In the genomic region with DNA sequence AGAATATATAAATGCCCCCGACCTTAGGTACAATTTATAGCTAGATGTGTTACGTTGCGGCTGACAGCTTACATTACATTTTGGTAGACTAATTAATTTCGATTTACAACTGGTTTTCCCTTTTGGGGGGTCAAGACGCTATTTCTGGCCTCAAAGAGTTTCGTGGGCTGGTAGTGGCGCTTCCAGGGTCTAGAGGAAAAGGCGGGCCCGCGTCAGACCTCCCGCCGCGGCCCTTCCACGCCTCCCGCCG, we compare ENCODE assay signal across 8 cellular contexts. TPM values are rescaled to one million over a fixed set of nuclear protein-coding genes. Genes with fewer than 3 reads are reported as not detected.
DNase-seq lines count a peak whose midpoint lies in the region; ATAC-seq and TF ChIP-seq lines count a peak whose summit lies in the region.

No MANE protein-coding gene starts in this region.

- H3K4me1 ChIP-seq in cardiac muscle cell (ENCODE audit: low read depth) (peaks cover 12% of the 10 kb centered on the region), urinary bladder (ENCODE audit: insufficient read depth) (peaks cover 3% of the 10 kb centered on the region)

- no peak for DNase-seq in cardiac muscle cell (ENCODE audit: low read depth in 1 of 2, low spot score in 1 of 2)
- DNase-seq in left ventricle myocardium superior = no peak
- no peak for DNase-seq in astrocyte of the spinal cord (ENCODE audit: low read depth, low spot score)
- peak in 1 of 2 donors; percentile 17 for DNase-seq in memory B cell (ENCODE audit: low spot score in 2 of 2)
- no peak for DNase-seq in NCI-H1436 treated with DMSO at 0.1 percent for 48 hours (lab: John Stamatoyannopoulos, UW)
- no peak for DNase-seq in EL
- DNase-seq in NCI-H82 (lab: John Stamatoyannopoulos, UW) = no peak

- H3K4me3 ChIP-seq in cardiac muscle cell (peak overlapping the region; percentile 96), astrocyte of the spinal cord (ENCODE audit: low read depth, low read length) (peak overlapping the region; percentile 77), urinary bladder (ENCODE audit: low read depth, low read length) (peak overlapping the region; percentile 87)

- TF ChIP-seq CTCF in cardiac muscle cell (IDR thresholded peaks at IDR 0.05; ENCODE audit: low read depth, low read length) (no peak), astrocyte of the spinal cord (IDR thresholded peaks at IDR 0.05; ENCODE audit: low read depth, low read length) (no peak)

- no peaks in the 10 kb centered on the region for H3K9me3 Mint-ChIP-seq in memory B cell

- in situ Hi-C loops in astrocyte of the spinal cord (cut with HindIII; ENCODE audit: low sequenced_read_pairs) = no loop called here

- H3K27ac Mint-ChIP-seq in memory B cell = peak overlapping the region; percentile 94

- WGBS in urinary bladder = 0% methylated on average over 16 of the region's 16 CpGs

- H3K4me1 Mint-ChIP-seq in memory B cell = peaks cover 25% of the 10 kb centered on the region

- H3K9me3 ChIP-seq in cardiac muscle cell (ENCODE audit: low read depth) = no peaks in the 10 kb centered on the region

- no peak for ATAC-seq in left ventricle myocardium superior
- no peak for ATAC-seq in memory B cell (ENCODE audit: low read depth)

- H3K4me3 Mint-ChIP-seq in memory B cell = peak overlapping the region; percentile 97

- peaks cover 1% of the 10 kb centered on the region for H3K36me3 Mint-ChIP-seq in memory B cell

- H3K27ac ChIP-seq in cardiac muscle cell (peak overlapping the region; percentile 70), urinary bladder (ENCODE audit: low read depth) (peak overlapping the region; percentile 87)

- H3K36me3 ChIP-seq in cardiac muscle cell (no peaks in the 10 kb centered on the region), urinary bladder (ENCODE audit: insufficient read depth) (no peaks in the 10 kb centered on the region)

- no peaks in the 10 kb centered on the region for H3K27me3 ChIP-seq in cardiac muscle cell

- intact Hi-C loops in left ventricle myocardium superior (cut with micrococcal nuclease) = no loop called here

- no peaks in the 10 kb centered on the region for H3K27me3 Mint-ChIP-seq in memory B cell

RNA-seq across cellular contexts. Expression of a gene that starts 0.4 kb away (rescaled TPM):
- total RNA-seq in cardiac muscle cell = 21.6 and 32.8 TPM in 2 replicates
- polyA plus RNA-seq in cardiac muscle cell = 54.7 and 57.9 TPM in 2 replicates
- 8.8 TPM for total RNA-seq in left ventricle myocardium superior
- 63.7 TPM for total RNA-seq in urinary bladder
- 24.0 TPM for polyA plus RNA-seq in urinary bladder

RNA-seq across cellular contexts. Expression of a gene that starts 1.0 kb away (rescaled TPM):
- total RNA-seq in cardiac muscle cell (39.3 and 44.9 TPM in 2 replicates), left ventricle myocardium superior (13.2 TPM), urinary bladder (17.3 TPM)
- polyA plus RNA-seq in cardiac muscle cell (49.6 and 50.5 TPM in 2 replicates), urinary bladder (19.3 TPM)

RNA-seq across cellular contexts. Expression of a gene that starts 51.1 kb away (rescaled TPM):
- not detected in 2 replicates for total RNA-seq in cardiac muscle cell
- polyA plus RNA-seq in cardiac muscle cell = not detected in 2 replicates
- total RNA-seq in left ventricle myocardium superior = not detected
- total RNA-seq in urinary bladder = not detected
- 0.08 TPM for polyA plus RNA-seq in urinary bladder

RNA-seq across cellular contexts. Expression of a gene that starts 55.5 kb away (rescaled TPM):
- total RNA-seq in cardiac muscle cell = 14.4 and 21.0 TPM in 2 replicates
- 28.3 and 29.7 TPM in 2 replicates for polyA plus RNA-seq in cardiac muscle cell
- 12.5 TPM for total RNA-seq in left ventricle myocardium superior
- total RNA-seq in urinary bladder = 18.1 TPM
- polyA plus RNA-seq in urinary bladder = 24.8 TPM
